Comparison of ENCODE assay signal across 18 cellular contexts in genomic region chr1:59678065-59678808, GRCh38.
DNase-seq lines count a peak whose midpoint lies in the region; ATAC-seq and TF ChIP-seq lines count a peak whose summit lies in the region.
"Had no signal": no experiment of that assay in that cellular context is flagged by ENCODE, and none has a peak within 500 bp of the region (broad histone marks: within the 10 kb centered on the region; RNA-seq: fewer than 3 reads in every experiment).

No MANE protein-coding gene starts in this region.

- peaks cover 5% of the 10 kb centered on the region; the same call in 1 of the 2 replicates for H3K9me2 ChIP-seq in GM23338 (ENCODE audit: insufficient read depth)

- no peaks in the 10 kb centered on the region for H3K9me3 ChIP-seq in SJCRH30 (replicated peaks)
- H3K9me3 ChIP-seq in left ventricle myocardium inferior (replicated peaks) = no peaks in the 10 kb centered on the region
- H3K9me3 ChIP-seq: left lung, ovary had no signal

- peaks cover 49% of the 10 kb centered on the region for H3K4me1 Mint-ChIP-seq in GM23338
- H3K4me1 Mint-ChIP-seq in progenitor cell of endocrine pancreas (ENCODE audit: low read depth) = peaks cover 29% of the 10 kb centered on the region
- H3K4me1 Mint-ChIP-seq in stimulated activated effector memory CD8-positive, alpha-beta T cell treated with anti-CD3 and anti-CD28 coated beads, Interleukin-12 subunit alpha, Interleukin-12 subunit beta, amount 100 ng/mL, for 72 hours = no peaks in the 10 kb centered on the region

- H3K27ac Mint-ChIP-seq in GM23338 (no peak overlapping the region; the same call in 1 of the 2 replicates), progenitor cell of endocrine pancreas (peak overlapping the region; percentile 3)
- no peak overlapping the region for H3K27ac Mint-ChIP-seq in stimulated activated effector memory CD8-positive, alpha-beta T cell treated with anti-CD3 and anti-CD28 coated beads, Interleukin-12 subunit alpha, Interleukin-12 subunit beta, amount 100 ng/mL, for 72 hours
- H3K27ac Mint-ChIP-seq: activated naive CD4-positive, alpha-beta T cell treated with anti-CD3 and anti-CD28 coated beads for 36 hours; stimulated activated naive CD8-positive, alpha-beta T cell treated with anti-CD3 and anti-CD28 coated beads, Interleukin-15, amount 100 ng/mL, for 72 hours had no signal

- H2AFZ ChIP-seq in GM23338 = no peak overlapping the region
- H2AFZ ChIP-seq: PC-9 had no signal

- H3K27ac ChIP-seq in GM23338 (ENCODE audit: low read depth) = peak overlapping the region; percentile 8; the same call in 1 of the 2 replicates
- H3K27ac ChIP-seq in SJCRH30 = peak overlapping the region; percentile 87
- H3K27ac ChIP-seq in left ventricle myocardium inferior (replicated peaks) = peak overlapping the region; percentile 70
- H3K27ac ChIP-seq: PC-9 had no signal

- H3K36me3 ChIP-seq in GM23338 (ENCODE audit: insufficient read depth) (no peaks in the 10 kb centered on the region), SJCRH30 (no peaks in the 10 kb centered on the region), left ventricle myocardium inferior (no peaks in the 10 kb centered on the region)
- H3K36me3 ChIP-seq: left lung, ovary had no signal

- no peaks in the 10 kb centered on the region for H3F3A ChIP-seq in GM23338 (replicated peaks; ENCODE audit: low read depth)

- DNase-seq in GM23338 (ENCODE audit: low spot score) (peak; percentile 67), SJCRH30 (peak in 1 of 2 experiments; percentile 32), left ventricle myocardium inferior (no peak), progenitor cell of endocrine pancreas (ENCODE audit: low spot score, unreplicated experiment) (no peak), NCI-H774 (lab: John Stamatoyannopoulos, UW) (no peak), cerebellar nuclear complex (lab: John Stamatoyannopoulos, UW) (no peak)
- DNase-seq in activated CD8-positive, alpha-beta memory T cell treated with anti-CD3 and anti-CD28 coated beads, Interleukin-2, amount 50 U/mL, for 4 hours = no peak
- DNase-seq in stimulated activated effector memory CD8-positive, alpha-beta T cell treated with anti-CD3 and anti-CD28 coated beads, Interleukin-12 subunit alpha, Interleukin-12 subunit beta, amount 100 ng/mL, for 72 hours (ENCODE audit: low spot score in 2 of 2) = no peak
- DNase-seq: activated naive CD4-positive, alpha-beta T cell treated with anti-CD3 and anti-CD28 coated beads for 36 hours; GF-D8; Karpas-422; left lung; ovary; stimulated activated CD4-positive, alpha-beta T cell treated with anti-CD3 and anti-CD28 coated beads, Interleukin-4, amount 100 ng/mL, for 24 hours; stimulated activated naive CD8-positive, alpha-beta T cell treated with anti-CD3 and anti-CD28 coated beads, Interleukin-15, amount 100 ng/mL, for 72 hours; T-helper 9 cell had no signal

- H3K4me2 ChIP-seq in GM23338 = peak overlapping the region; percentile 27; the same call in 1 of the 2 replicates
- H3K4me2 ChIP-seq: PC-9 had no signal

- H3K4me3 Mint-ChIP-seq in GM23338 (no peak overlapping the region), progenitor cell of endocrine pancreas (ENCODE audit: low read depth) (no peak overlapping the region)
- H3K4me3 Mint-ChIP-seq in stimulated activated effector memory CD8-positive, alpha-beta T cell treated with anti-CD3 and anti-CD28 coated beads, Interleukin-12 subunit alpha, Interleukin-12 subunit beta, amount 100 ng/mL, for 72 hours = no peak overlapping the region
- H3K4me3 Mint-ChIP-seq: activated naive CD4-positive, alpha-beta T cell treated with anti-CD3 and anti-CD28 coated beads for 36 hours; CD14-positive monocyte; stimulated activated naive CD8-positive, alpha-beta T cell treated with anti-CD3 and anti-CD28 coated beads, Interleukin-15, amount 100 ng/mL, for 72 hours had no signal

- H3K27me3 Mint-ChIP-seq in GM23338 (ENCODE audit: insufficient read depth, low read depth, poor library complexity) = no peaks in the 10 kb centered on the region
- H3K27me3 Mint-ChIP-seq in progenitor cell of endocrine pancreas = no peaks in the 10 kb centered on the region
- H3K27me3 Mint-ChIP-seq: stimulated activated naive CD8-positive, alpha-beta T cell treated with anti-CD3 and anti-CD28 coated beads, Interleukin-15, amount 100 ng/mL, for 72 hours had no signal

- H3K27me3 ChIP-seq in GM23338 (ENCODE audit: insufficient read depth) (no peaks in the 10 kb centered on the region), SJCRH30 (no peaks in the 10 kb centered on the region), left ventricle myocardium inferior (ENCODE audit: low read depth) (no peaks in the 10 kb centered on the region)
- H3K27me3 ChIP-seq: left lung, ovary had no signal

- intact Hi-C loops in left ventricle myocardium inferior (cut with micrococcal nuclease) = loop anchor here (10.0 kb wide), 1 partner anchor 773 kb away; no protein-coding TSS in a partner anchor

- no peaks in the 10 kb centered on the region for H3K36me3 Mint-ChIP-seq in GM23338 (ENCODE audit: low read depth)
- no peaks in the 10 kb centered on the region for H3K36me3 Mint-ChIP-seq in progenitor cell of endocrine pancreas (ENCODE audit: insufficient read depth)
- no peaks in the 10 kb centered on the region for H3K36me3 Mint-ChIP-seq in stimulated activated effector memory CD8-positive, alpha-beta T cell treated with anti-CD3 and anti-CD28 coated beads, Interleukin-12 subunit alpha, Interleukin-12 subunit beta, amount 100 ng/mL, for 72 hours

- ATAC-seq in GM23338 = peak; percentile 89
- no peak for ATAC-seq in stimulated activated effector memory CD8-positive, alpha-beta T cell treated with anti-CD3 and anti-CD28 coated beads, Interleukin-12 subunit alpha, Interleukin-12 subunit beta, amount 100 ng/mL, for 72 hours

- no peak overlapping the region for H3K4me3 ChIP-seq in GM23338
- H3K4me3 ChIP-seq in SJCRH30 = no peak overlapping the region
- no peak overlapping the region for H3K4me3 ChIP-seq in left ventricle myocardium inferior
- H3K4me3 ChIP-seq: left lung, ovary, PC-9 had no signal

- no peaks in the 10 kb centered on the region for H4K20me1 ChIP-seq in GM23338 (replicated peaks; ENCODE audit: insufficient read depth)

- no peaks in the 10 kb centered on the region for H3K79me2 ChIP-seq in GM23338 (replicated peaks; ENCODE audit: insufficient read depth)

- H3K4me1 ChIP-seq in GM23338 (ENCODE audit: insufficient read depth) (peaks cover 43% of the 10 kb centered on the region), SJCRH30 (peaks cover 68% of the 10 kb centered on the region), left ventricle myocardium inferior (peaks cover 47% of the 10 kb centered on the region)

- no peak for TF ChIP-seq CTCF in GM23338 (conservative IDR thresholded peaks at IDR 0.05; ENCODE audit: low read depth in 2 of 2)
- TF ChIP-seq CTCF in left ventricle myocardium inferior (IDR thresholded peaks at IDR 0.05; ENCODE audit: borderline replicate concordance) = no peak
- no peak for TF ChIP-seq CTCF in progenitor cell of endocrine pancreas (IDR thresholded peaks at IDR 0.05; ENCODE audit: unreplicated experiment)

- no peaks in the 10 kb centered on the region for H3K9me3 Mint-ChIP-seq in GM23338
- peaks cover 4% of the 10 kb centered on the region for H3K9me3 Mint-ChIP-seq in progenitor cell of endocrine pancreas (ENCODE audit: low read depth)
- no peaks in the 10 kb centered on the region for H3K9me3 Mint-ChIP-seq in stimulated activated effector memory CD8-positive, alpha-beta T cell treated with anti-CD3 and anti-CD28 coated beads, Interleukin-12 subunit alpha, Interleukin-12 subunit beta, amount 100 ng/mL, for 72 hours
- H3K9me3 Mint-ChIP-seq: activated naive CD4-positive, alpha-beta T cell treated with anti-CD3 and anti-CD28 coated beads for 36 hours; stimulated activated naive CD8-positive, alpha-beta T cell treated with anti-CD3 and anti-CD28 coated beads, Interleukin-15, amount 100 ng/mL, for 72 hours had no signal

TF ChIP-seq in GM23338, 12 proteins besides CTCF, POLR2A, EP300 and RAD21:
- TF ChIP-seq CREB1 (CRISPR knock-in tag; IDR thresholded peaks at IDR 0.05; ENCODE audit: low read depth) (no peak), POLR2AphosphoS5 (IDR thresholded peaks at IDR 0.05; ENCODE audit: low read depth) (no peak), NANOG (IDR thresholded peaks at IDR 0.05; ENCODE audit: borderline replicate concordance) (no peak), ETS1 (IDR thresholded peaks at IDR 0.05) (no peak), EZH2 (IDR thresholded peaks at IDR 0.05; ENCODE audit: low read depth, unreplicated experiment) (no peak)

Comparison
In these comparisons a context has a peak if more than half of its experiments do, and no peak if none do; other contexts are left out.
1. H3K27ac ChIP-seq: peak in every context shown above with its lines; median percentile 87 in SJCRH30; 70 in left ventricle myocardium inferior; 8 in GM23338.